Comparison of ENCODE assay signal across 11 cellular contexts in the genomic region with DNA sequence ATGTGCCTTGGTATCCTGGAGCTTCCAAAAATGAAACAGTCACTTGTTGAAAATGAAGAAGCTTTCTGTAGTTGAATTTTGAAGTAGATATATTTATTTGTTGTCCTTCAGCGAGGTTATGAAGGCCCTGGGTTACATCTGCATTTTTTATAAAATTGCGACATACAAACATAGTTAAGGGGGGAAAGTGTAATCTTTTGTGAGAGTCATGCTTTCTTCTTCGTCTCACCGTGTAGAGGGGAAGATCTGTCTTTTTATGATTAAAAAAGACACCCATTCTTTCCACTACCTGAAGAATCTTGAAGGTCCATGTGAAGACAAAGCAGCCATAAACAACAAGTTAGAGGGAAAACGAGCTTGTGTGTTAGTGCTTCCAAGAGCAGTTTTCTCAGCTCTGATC. TPM values are rescaled to one million over a fixed set of nuclear protein-coding genes. Genes with fewer than 3 reads are reported as not detected.
DNase-seq lines count a peak whose midpoint lies in the region; ATAC-seq, FAIRE-seq and TF ChIP-seq lines count a peak whose summit lies in the region.
"Had no signal": no experiment of that assay in that cellular context is flagged by ENCODE, and none has a peak within 500 bp of the region (broad histone marks: within the 10 kb centered on the region; RNA-seq: fewer than 3 reads in every experiment).

No MANE protein-coding gene starts in this region.

- TF ChIP-seq EP300 in gastroesophageal sphincter (IDR thresholded peaks at IDR 0.05) (no peak), sigmoid colon (IDR thresholded peaks at IDR 0.05) (no peak), ovary (IDR thresholded peaks at IDR 0.05) (no peak)

- DNase-seq in Caco-2 (no peak), Panc1 (ENCODE audit: low read depth, low spot score) (no peak), sigmoid colon (no peak), NCI-H345 treated with DMSO at 0.1 percent for 48 hours (lab: John Stamatoyannopoulos, UW; ENCODE audit: unreplicated experiment) (no peak), ovary (no peak), H54 (ENCODE audit: insufficient read length, low spot score) (no peak), putamen (ENCODE audit: low spot score) (no peak)
- DNase-seq: anterior cingulate cortex, KG1, naive B cell had no signal

- peak overlapping the region; percentile 79 for H3K27ac Mint-ChIP-seq in Caco-2 (ENCODE audit: unreplicated experiment)

- TF ChIP-seq POLR2A in gastroesophageal sphincter (IDR thresholded peaks at IDR 0.05), result no peak
- no peak for TF ChIP-seq POLR2A in sigmoid colon (IDR thresholded peaks at IDR 0.05)
- no peak for TF ChIP-seq POLR2A in ovary (IDR thresholded peaks at IDR 0.05)
- no peak for TF ChIP-seq POLR2A in H54 (IDR thresholded peaks at IDR 0.05; ENCODE audit: low read depth, low read length)

- WGBS in gastroesophageal sphincter (ENCODE audit: low coverage in 1 of 2), 2 donors, result 41 to 64% methylated on average over 5 of the region's 5 CpGs
- WGBS in sigmoid colon, 2 donors, result 30 to 57% methylated on average over 5 of the region's 5 CpGs
- WGBS in ovary, 3 donors, result 54 to 58% (median 56%) methylated on average over 5 of the region's 5 CpGs

- in situ Hi-C loops in Panc1 (cut with HindIII; ENCODE audit: low pct_unique_long_range_greater_than_20kb, low sequenced_read_pairs), result no loop called here

- H3K36me3 ChIP-seq in Caco-2 (ENCODE audit: control insufficient read depth, insufficient read depth, low read length) (no peaks in the 10 kb centered on the region; the same call in 1 of the 2 replicates), Panc1 (ENCODE audit: control insufficient read depth, insufficient read depth, low read length) (no peaks in the 10 kb centered on the region), gastroesophageal sphincter (no peaks in the 10 kb centered on the region), sigmoid colon (no peaks in the 10 kb centered on the region), ovary (no peaks in the 10 kb centered on the region)

- no peaks in the 10 kb centered on the region for H3K9me3 ChIP-seq in Caco-2
- H3K9me3 ChIP-seq in Panc1 (ENCODE audit: control insufficient read depth, insufficient read depth, low read depth, low read length), result no peaks in the 10 kb centered on the region
- H3K9me3 ChIP-seq in gastroesophageal sphincter, result no peaks in the 10 kb centered on the region
- H3K9me3 ChIP-seq in sigmoid colon, result no peaks in the 10 kb centered on the region
- H3K9me3 ChIP-seq in ovary, result no peaks in the 10 kb centered on the region

- BruUV-seq in Caco-2 (replicated peaks; lab: Mats Ljungman, UMichigan), result no TSS peak
- no TSS peak for BruUV-seq in Panc1 (replicated peaks; lab: Mats Ljungman, UMichigan)

- CTCF ChIA-PET in Caco-2 (lab: Charles Lee) (no interaction called here), Panc1 (lab: Charles Lee) (no interaction called here)

- H3K27me3 Mint-ChIP-seq in Caco-2 (ENCODE audit: insufficient read depth, unreplicated experiment), result no peaks in the 10 kb centered on the region
- H3K27me3 Mint-ChIP-seq: naive B cell had no signal

- peak overlapping the region; percentile 71 for H3K4me3 Mint-ChIP-seq in Caco-2 (ENCODE audit: unreplicated experiment)

- H3K4me1 ChIP-seq in Caco-2 (peaks cover 47% of the 10 kb centered on the region), Panc1 (ENCODE audit: control insufficient read depth, insufficient read depth, low read length) (peaks cover 57% of the 10 kb centered on the region), gastroesophageal sphincter (peaks cover 23 to 93% (median 38%) of the 10 kb centered on the region in 3 donors), sigmoid colon (peaks cover 0 to 88% (median 72%) of the 10 kb centered on the region in 4 donors), ovary (ENCODE audit: insufficient read depth) (peaks cover 21% of the 10 kb centered on the region)

- H3K27ac ChIP-seq in Panc1 (ENCODE audit: low read length) (peak overlapping the region; percentile 42; the same call in 1 of the 2 replicates), gastroesophageal sphincter (peak overlapping the region; percentile 55 to 97 (median 92)), sigmoid colon (peak overlapping the region; percentile 82 to 96 (median 94)), ovary (no peak overlapping the region)

- POLR2A ChIA-PET in Caco-2 (lab: Charles Lee) (no interaction called here), Panc1 (lab: Charles Lee) (interaction anchor here (0.5 to 0.7 kb wide), 2 partner anchors 62 to 99 kb away, joined by 5 to 7 read pairs; no protein-coding TSS in a partner anchor)

- H3K36me3 Mint-ChIP-seq in Caco-2 (ENCODE audit: insufficient read depth, unreplicated experiment), result no peaks in the 10 kb centered on the region
- H3K36me3 Mint-ChIP-seq: naive B cell had no signal

- TF ChIP-seq CTCF in Caco-2 (IDR thresholded peaks at IDR 0.05; ENCODE audit: insufficient read depth in 1 of 2, low read depth in 1 of 2, low read length in 1 of 2, severe bottlenecking in 1 of 2, unreplicated experiment in 1 of 2) (no peak), Panc1 (IDR thresholded peaks at IDR 0.05) (no peak), gastroesophageal sphincter (IDR thresholded peaks at IDR 0.05) (no peak), sigmoid colon (IDR thresholded peaks at IDR 0.05) (no peak), ovary (IDR thresholded peaks at IDR 0.05) (no peak)

- intact Hi-C loops in Caco-2 (cut with micrococcal nuclease; ENCODE audit: unreplicated experiment), result loop anchor here (2.0 kb wide), 1 partner anchor 98 kb away; no protein-coding TSS in a partner anchor
- intact Hi-C loops in Panc1 (cut with micrococcal nuclease; ENCODE audit: unreplicated experiment), result no loop called here
- intact Hi-C loops in sigmoid colon (cut with DNase I), result no loop called here
- intact Hi-C loops in ovary (cut with DNase I), result no loop called here

- peaks cover 45% of the 10 kb centered on the region for H3K4me1 Mint-ChIP-seq in Caco-2 (ENCODE audit: low read depth, unreplicated experiment)

- H3K4me3 ChIP-seq in Caco-2 (ENCODE audit: low read depth, low read length) (no peak overlapping the region), Panc1 (ENCODE audit: low read depth in 2 of 2, low read length in 2 of 2) (no peak overlapping the region), gastroesophageal sphincter (no peak overlapping the region), sigmoid colon (no peak overlapping the region), ovary (no peak overlapping the region)

- no peak for ATAC-seq in Panc1
- no peak for ATAC-seq in gastroesophageal sphincter

- no peaks in the 10 kb centered on the region for H3K9me3 Mint-ChIP-seq in Caco-2 (ENCODE audit: unreplicated experiment)
- H3K9me3 Mint-ChIP-seq: naive B cell had no signal

- H3K27me3 ChIP-seq in Caco-2 (replicated peaks; ENCODE audit: control insufficient read depth, insufficient read depth, low read length) (no peaks in the 10 kb centered on the region), Panc1 (ENCODE audit: control insufficient read depth, insufficient read depth, low read length) (no peaks in the 10 kb centered on the region), gastroesophageal sphincter (no peaks in the 10 kb centered on the region), sigmoid colon (no peaks in the 10 kb centered on the region), ovary (no peaks in the 10 kb centered on the region)

- no peak for FAIRE-seq in H54 (lab: Jason Lieb, UNC)

RNA-seq across cellular contexts. Expression of a gene that starts 37.0 kb away (rescaled TPM):
- total RNA-seq in Caco-2 (2022), result 48.6 and 51.1 TPM in 2 replicates
- total RNA-seq in Panc1 (2021; ENCODE audit: unreplicated experiment), result 30.7 TPM
- 17.9 TPM for polyA plus RNA-seq in Panc1 (2012; ENCODE audit: insufficient read length)
- total RNA-seq in gastroesophageal sphincter, result 10 to 100 TPM; 20.3 to 40.8 (median 28.1) TPM
- total RNA-seq in sigmoid colon, result 10 to 100 TPM; 18.9 to 31.9 (median 23.2) TPM
- polyA plus RNA-seq in sigmoid colon, result 10 to 100 TPM in 1 of 3 donors, 1 to 10 TPM in 2; 6.0 to 21.5 (median 9.9) TPM
- 10 to 100 TPM; 21.1 to 64.4 (median 53.3) TPM for total RNA-seq in ovary
- 10 to 100 TPM in 1 of 2 donors, 1 to 10 TPM in 1; 7.3 to 15.1 TPM for polyA plus RNA-seq in ovary

Comparison
In these comparisons a context has a peak if more than half of its experiments do, and no peak if none do; other contexts are left out.
1. H3K27ac ChIP-seq: peak in Panc1 (single experiment), gastroesophageal sphincter (4 of 4) and sigmoid colon (4 of 4); none in ovary (0 of 2).